ENCODE assay signal across 29 cellular contexts in genomic region chr3:120796944-120797343, GRCh38.
"Had no signal": no experiment of that assay in that cellular context is flagged by ENCODE, and none has a peak within 500 bp of the region (broad histone marks: within the 10 kb centered on the region; RNA-seq: fewer than 3 reads in every experiment).

No MANE protein-coding gene starts in this region.

- H3K4me1 ChIP-seq: adrenal gland, Peyer's patch had no signal

- H3K9me3 ChIP-seq: adrenal gland, Peyer's patch, SJSA1, SK-N-SH had no signal

- H3K27me3 ChIP-seq: adrenal gland, Peyer's patch, SJSA1 had no signal

- H3K4me3 Mint-ChIP-seq: activated CD4-positive, alpha-beta T cell treated with anti-CD3 and anti-CD28 coated beads for 36 hours; activated CD4-positive, alpha-beta T cell treated with anti-CD3 and anti-CD28 coated beads, Interleukin-2, amount 10 ng/mL, durations not matched to agents 7 days and 5 days; activated CD8-positive, alpha-beta T cell treated with anti-CD3 and anti-CD28 coated beads, Interleukin-2, amount 10 ng/mL, durations not matched to agents 7 days and 5 days; activated naive CD4-positive, alpha-beta T cell treated with anti-CD3 and anti-CD28 coated beads for 36 hours; activated T-cell treated with anti-CD3 and anti-CD28 coated beads, Interleukin-2, amount 50 U/mL, for 24 hours; brain; central memory CD8-positive, alpha-beta T cell; T-helper 1 cell treated with Interleukin-12 subunit alpha and Interleukin-12 subunit beta and Interleukin-4 antibody, amounts not matched to agents 30 μg/mL and 1 μg/mL, for 36 hours; T-helper 2 cell treated with Interferon-gamma antibody and Interleukin-4, amounts not matched to agents 5 μg/mL and 100 μg/mL, for 36 hours; WTC11 had no signal

- H3K4me3 ChIP-seq: adrenal gland, Peyer's patch, SJSA1 had no signal

- H3K27me3 Mint-ChIP-seq: activated CD4-positive, alpha-beta T cell treated with anti-CD3 and anti-CD28 coated beads for 36 hours; activated T-cell treated with anti-CD3 and anti-CD28 coated beads, Interleukin-2, amount 50 U/mL, for 24 hours; brain had no signal

- H3K27ac ChIP-seq: adrenal gland, Peyer's patch, SJSA1 had no signal

- H3K4me1 Mint-ChIP-seq: activated CD4-positive, alpha-beta T cell treated with anti-CD3 and anti-CD28 coated beads for 36 hours; activated CD4-positive, alpha-beta T cell treated with anti-CD3 and anti-CD28 coated beads, Interleukin-2, amount 10 ng/mL, durations not matched to agents 7 days and 5 days; brain; central memory CD8-positive, alpha-beta T cell had no signal

- H3K9me3 Mint-ChIP-seq: activated CD4-positive, alpha-beta T cell treated with anti-CD3 and anti-CD28 coated beads, Interleukin-2, amount 10 ng/mL, durations not matched to agents 7 days and 5 days; activated naive CD4-positive, alpha-beta T cell treated with anti-CD3 and anti-CD28 coated beads for 36 hours; activated naive CD4-positive, alpha-beta T cell treated with anti-CD3 and anti-CD28 coated beads, Interleukin-2, amount 50 U/mL, for 72 hours; activated T-cell treated with anti-CD3 and anti-CD28 coated beads, Interleukin-2, amount 50 U/mL, for 24 hours; activated T-helper 2 cell treated with anti-CD3 and anti-CD28 coated beads, Interferon-gamma antibody, Interleukin-2, Interleukin-4, amounts not matched to agents 10 μg/mL and 5 μg/mL and 100 μg/mL, durations not matched to agents 14 hours and 24 hours and 36 hours; brain; central memory CD8-positive, alpha-beta T cell; T-helper 1 cell treated with Interleukin-12 subunit alpha and Interleukin-12 subunit beta and Interleukin-4 antibody, amounts not matched to agents 30 μg/mL and 1 μg/mL, for 36 hours; T-helper 2 cell treated with Interferon-gamma antibody and Interleukin-4, amounts not matched to agents 5 μg/mL and 100 μg/mL, for 36 hours; WTC11 had no signal

- H3K27ac Mint-ChIP-seq: activated CD4-positive, alpha-beta T cell treated with anti-CD3 and anti-CD28 coated beads for 36 hours; activated CD4-positive, alpha-beta T cell treated with anti-CD3 and anti-CD28 coated beads, Interleukin-2, amount 10 ng/mL, durations not matched to agents 7 days and 5 days; activated CD8-positive, alpha-beta T cell treated with anti-CD3 and anti-CD28 coated beads, Interleukin-2, amount 10 ng/mL, durations not matched to agents 7 days and 5 days; activated naive CD4-positive, alpha-beta T cell treated with anti-CD3 and anti-CD28 coated beads for 36 hours; activated naive CD4-positive, alpha-beta T cell treated with anti-CD3 and anti-CD28 coated beads, Interleukin-2, amount 50 U/mL, for 72 hours; activated T-cell treated with anti-CD3 and anti-CD28 coated beads, Interleukin-2, amount 50 U/mL, for 24 hours; activated T-helper 2 cell treated with anti-CD3 and anti-CD28 coated beads, Interferon-gamma antibody, Interleukin-2, Interleukin-4, amounts not matched to agents 10 μg/mL and 5 μg/mL and 100 μg/mL, durations not matched to agents 14 hours and 24 hours and 36 hours; brain; T-helper 1 cell treated with Interleukin-12 subunit alpha and Interleukin-12 subunit beta and Interleukin-4 antibody, amounts not matched to agents 30 μg/mL and 1 μg/mL, for 36 hours; T-helper 2 cell treated with Interferon-gamma antibody and Interleukin-4, amounts not matched to agents 5 μg/mL and 100 μg/mL, for 36 hours; WTC11 had no signal

- FAIRE-seq: TTC549 had no signal

- DNase-seq: activated CD4-positive, alpha-beta T cell treated with anti-CD3 and anti-CD28 coated beads for 36 hours; activated CD4-positive, alpha-beta T cell treated with anti-CD3 and anti-CD28 coated beads, Interleukin-2, amount 10 ng/mL, durations not matched to agents 7 days and 5 days; activated CD4-positive, alpha-beta T cell treated with anti-CD3 and anti-CD28 coated beads, Interleukin-2, amount 50 U/mL, for 48 hours; activated CD8-positive, alpha-beta T cell treated with anti-CD3 and anti-CD28 coated beads, Interleukin-2, amount 10 ng/mL, durations not matched to agents 7 days and 5 days; activated gamma-delta T cell; activated naive CD4-positive, alpha-beta T cell treated with anti-CD3 and anti-CD28 coated beads for 36 hours; activated T-cell treated with anti-CD3 and anti-CD28 coated beads, Interleukin-2, amount 50 U/mL, for 24 hours; adrenal gland; NCI-H1092 treated with DMSO at 0.1 percent for 48 hours; NCI-H187 treated with DMSO at 0.1 percent for 48 hours; NCI-H2081; NCI-H226; NCI-H524 treated with DMSO at 0.1 percent for 48 hours; NCI-H748 treated with DMSO at 0.1 percent for 48 hours; NK-92 treated with Interleukin-12 subunit alpha and Interleukin-12 subunit beta, amount 100 ng/mL, for 24 hours; PC-3; Peyer's patch; RPMI8226; SHP77 treated with DMSO at 0.1 percent for 48 hours; SK-N-SH had no signal

- H3K36me3 Mint-ChIP-seq: activated naive CD4-positive, alpha-beta T cell treated with anti-CD3 and anti-CD28 coated beads, Interleukin-2, amount 50 U/mL, for 72 hours; brain; WTC11 had no signal

- H3K36me3 ChIP-seq: adrenal gland, Peyer's patch, SJSA1 had no signal
